Comparison of ENCODE assay signal across 26 cellular contexts in the genomic region with DNA sequence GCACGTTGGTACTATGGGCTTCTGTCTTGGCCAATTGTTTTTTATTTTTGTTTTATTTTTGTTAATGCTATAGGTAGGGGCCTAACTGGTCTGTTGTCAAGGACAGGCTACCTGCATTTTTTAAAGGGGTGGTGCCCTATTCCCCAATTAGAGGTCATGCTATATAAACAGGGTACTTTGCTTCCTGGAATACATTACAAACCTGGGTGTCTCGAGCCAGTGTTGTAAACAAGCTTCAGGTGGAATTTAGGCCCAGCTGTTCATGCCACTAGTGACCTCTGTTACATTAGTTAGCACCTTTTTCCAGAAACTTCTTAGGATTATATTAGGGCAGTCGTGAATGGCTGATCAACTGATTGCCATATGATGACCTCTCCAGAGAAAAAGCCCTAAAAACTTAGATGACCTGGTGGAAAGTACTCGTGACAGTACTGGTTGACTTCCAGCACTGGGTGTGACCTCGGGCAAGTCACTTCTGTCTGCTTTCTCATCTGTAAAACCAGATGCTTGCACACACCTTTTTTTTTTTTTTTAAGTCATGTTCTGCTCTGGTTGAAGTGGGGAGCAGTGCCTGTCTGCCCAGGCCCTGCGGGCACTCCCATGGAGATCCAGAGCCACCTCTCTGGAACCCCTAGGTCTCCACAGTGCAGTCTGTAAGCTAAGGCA. TPM values are rescaled to one million over a fixed set of nuclear protein-coding genes. Genes with fewer than 3 reads are reported as not detected.
DNase-seq lines count a peak whose midpoint lies in the region; ATAC-seq and TF ChIP-seq lines count a peak whose summit lies in the region.
"Had no signal": no experiment of that assay in that cellular context is flagged by ENCODE, and none has a peak within 500 bp of the region (broad histone marks: within the 10 kb centered on the region; RNA-seq: fewer than 3 reads in every experiment).

No MANE protein-coding gene starts in this region.

- peaks cover 14% of the 10 kb centered on the region for H3K27me3 Mint-ChIP-seq in H9 (ENCODE audit: low read depth)
- peaks cover 0 to 19% of the 10 kb centered on the region in 2 donors for H3K27me3 Mint-ChIP-seq in stimulated activated naive B cell treated with anti-CD40 and anti-IgM and Interleukin-4, amounts not matched to agents 10 μg/mL and 1 μg/mL and 100 μg/mL, for 72 hours

- H3K4me3 ChIP-seq in esophagus squamous epithelium (no peak overlapping the region), left lung (no peak overlapping the region)
- H3K4me3 ChIP-seq: BLaER1 treated with 17β-estradiol and CSF1 and Interleukin-3, amounts not matched to agents 10 nM and 100 nM; SJSA1; smooth muscle cell; vagina had no signal

- no peak overlapping the region for H3K9ac ChIP-seq in H9 (ENCODE audit: extremely low read depth, insufficient read length, low read length)
- H3K9ac ChIP-seq: BLaER1 treated with 17β-estradiol and CSF1 and Interleukin-3, amounts not matched to agents 10 nM and 100 nM had no signal

- H3K4ac ChIP-seq in H9 (ENCODE audit: low read depth, low read length), result no peak overlapping the region

- H2AK5ac ChIP-seq in H9 (ENCODE audit: insufficient read length, low read length), result no peak overlapping the region

- no peak overlapping the region for H2BK15ac ChIP-seq in H9 (ENCODE audit: low read depth, low read length)

- WGBS in H9 (ENCODE audit: extremely low coverage, insufficient read length, low lambda C conversion rate), result no CpG with 5 or more reads among the region's 6 CpGs
- WGBS in esophagus squamous epithelium, 2 donors, result 53% methylated on average over 6 of the region's 6 CpGs

- H3K79me2 ChIP-seq in H9 (ENCODE audit: insufficient read depth, low read length), result no peaks in the 10 kb centered on the region

- H2BK120ac ChIP-seq in H9 (ENCODE audit: low read depth, low read length, poor library complexity, severe bottlenecking), result no peak overlapping the region

- no peak overlapping the region for H4K5ac ChIP-seq in H9 (ENCODE audit: insufficient read length, low read depth, low read length)

- DNase-seq in H9, result peak; percentile 3
- DNase-seq in esophagus squamous epithelium (lab: John Stamatoyannopoulos, UW), result no peak
- DNase-seq in stimulated activated naive B cell treated with anti-CD40 and anti-IgM and Interleukin-4, amounts not matched to agents 10 μg/mL and 1 μg/mL and 100 μg/mL, for 72 hours, result no peak
- DNase-seq in left lung, result no peak
- DNase-seq in T-helper 9 cell, result no peak
- DNase-seq: activated CD4-positive, CD25-positive, alpha-beta regulatory T cell; activated naive CD4-positive, alpha-beta T cell; activated T-cell treated with anti-CD3 and anti-CD28 coated beads, Interleukin-2, amount 50 U/mL, for 48 hours; brain microvascular endothelial cell; COR-L47; H7; hippocampal formation; immature natural killer cell; mesendoderm; NCI-H226; NCI-H748 treated with DMSO at 0.1 percent for 48 hours; RPMI8226; stimulated activated naive CD8-positive, alpha-beta T cell treated with anti-CD3 and anti-CD28 coated beads, Interleukin-15, Interleukin-2, amounts not matched to agents 100 U/mL and 50 U/mL, for 24 hours had no signal

- no peak overlapping the region for H3K14ac ChIP-seq in H9 (ENCODE audit: insufficient read depth, low read length)

- H3K27me3 ChIP-seq in H9 (ENCODE audit: insufficient read depth, low read length) (no peaks in the 10 kb centered on the region), esophagus squamous epithelium (peaks cover 0 to 8% (median 0%) of the 10 kb centered on the region in 4 donors), left lung (no peaks in the 10 kb centered on the region)
- H3K27me3 ChIP-seq: BLaER1 treated with 17β-estradiol and CSF1 and Interleukin-3, amounts not matched to agents 10 nM and 100 nM; vagina had no signal

- H3K79me1 ChIP-seq in H9 (ENCODE audit: insufficient read depth, low read depth, low read length, poor library complexity, severe bottlenecking), result no peaks in the 10 kb centered on the region

- H3K27ac Mint-ChIP-seq in H9, result no peak overlapping the region
- no peak overlapping the region for H3K27ac Mint-ChIP-seq in stimulated activated naive B cell treated with anti-CD40 and anti-IgM and Interleukin-4, amounts not matched to agents 10 μg/mL and 1 μg/mL and 100 μg/mL, for 72 hours
- H3K27ac Mint-ChIP-seq: immature natural killer cell had no signal

- H3K36me3 Mint-ChIP-seq in H9 (ENCODE audit: insufficient read depth in 1 of 3, low read depth in 3 of 3), result no peaks in the 10 kb centered on the region
- no peaks in the 10 kb centered on the region for H3K36me3 Mint-ChIP-seq in stimulated activated naive B cell treated with anti-CD40 and anti-IgM and Interleukin-4, amounts not matched to agents 10 μg/mL and 1 μg/mL and 100 μg/mL, for 72 hours
- H3K36me3 Mint-ChIP-seq: immature natural killer cell had no signal

- intact Hi-C loops in esophagus squamous epithelium (cut with DNase I), result loop anchor here (10.0 kb wide), 1 partner anchor 51 kb away; no protein-coding TSS in a partner anchor
- intact Hi-C loops in left lung (cut with DNase I), result loop anchor here in 1 of 2 donors (10.0 kb wide), 1 partner anchor 61 kb away; no protein-coding TSS in a partner anchor

- ATAC-seq in stimulated activated naive B cell treated with anti-CD40 and anti-IgM and Interleukin-4, amounts not matched to agents 10 μg/mL and 1 μg/mL and 100 μg/mL, for 72 hours (replicated peaks), result peak; percentile 41 to 49
- ATAC-seq in GM18511 (IDR thresholded peaks at IDR 0.05; ENCODE audit: unreplicated experiment) (no peak), left lung (no peak), GM21737 (IDR thresholded peaks at IDR 0.05; ENCODE audit: unreplicated experiment) (no peak)
- ATAC-seq: left lobe of liver; stimulated activated naive CD8-positive, alpha-beta T cell treated with anti-CD3 and anti-CD28 coated beads, Interleukin-15, Interleukin-2, amounts not matched to agents 100 U/mL and 50 U/mL, for 24 hours had no signal

- no peaks in the 10 kb centered on the region for H4K20me1 ChIP-seq in H9 (ENCODE audit: control insufficient read depth, insufficient read depth, insufficient read length)
- H4K20me1 ChIP-seq: BLaER1 treated with 17β-estradiol and CSF1 and Interleukin-3, amounts not matched to agents 10 nM and 100 nM had no signal

- TF ChIP-seq CTCF in H9 (conservative IDR thresholded peaks at IDR 0.05), result no peak; the same call in 2 of the 3 replicates
- TF ChIP-seq CTCF in VCaP (conservative IDR thresholded peaks at IDR 0.05), result 0 out of 2 replicates have a peak, but pooled peaks have one; percentile 4
- no peak for TF ChIP-seq CTCF in esophagus squamous epithelium (IDR thresholded peaks at IDR 0.05)
- no peak for TF ChIP-seq CTCF in left lung (IDR thresholded peaks at IDR 0.05)

- H3K36me3 ChIP-seq in esophagus squamous epithelium (no peaks in the 10 kb centered on the region), left lung (no peaks in the 10 kb centered on the region)
- H3K36me3 ChIP-seq: BLaER1 treated with 17β-estradiol and CSF1 and Interleukin-3, amounts not matched to agents 10 nM and 100 nM; brain microvascular endothelial cell; SJSA1; vagina had no signal

- H3K23ac ChIP-seq in H9 (ENCODE audit: insufficient read length, low read depth, low read length), result no peak overlapping the region

- H3K4me1 Mint-ChIP-seq in H9, result peaks cover 5 to 13% of the 10 kb centered on the region in 2 experiments; a peak in 3 of 4 replicates
- peaks cover 25 to 36% of the 10 kb centered on the region in 2 donors for H3K4me1 Mint-ChIP-seq in stimulated activated naive B cell treated with anti-CD40 and anti-IgM and Interleukin-4, amounts not matched to agents 10 μg/mL and 1 μg/mL and 100 μg/mL, for 72 hours

- no peak overlapping the region for H3K18ac ChIP-seq in H9 (ENCODE audit: insufficient read length, low read depth, low read length)

- no peak overlapping the region for H3T11ph ChIP-seq in H9 (ENCODE audit: low read length)

- H3K4me3 Mint-ChIP-seq in H9, result no peak overlapping the region
- no peak overlapping the region for H3K4me3 Mint-ChIP-seq in stimulated activated naive B cell treated with anti-CD40 and anti-IgM and Interleukin-4, amounts not matched to agents 10 μg/mL and 1 μg/mL and 100 μg/mL, for 72 hours
- H3K4me3 Mint-ChIP-seq: immature natural killer cell had no signal

- H3K9me3 Mint-ChIP-seq in H9, result no peaks in the 10 kb centered on the region
- H3K9me3 Mint-ChIP-seq in stimulated activated naive B cell treated with anti-CD40 and anti-IgM and Interleukin-4, amounts not matched to agents 10 μg/mL and 1 μg/mL and 100 μg/mL, for 72 hours, result no peaks in the 10 kb centered on the region
- H3K9me3 Mint-ChIP-seq: immature natural killer cell had no signal

- H3K9me3 ChIP-seq in H9 (ENCODE audit: control insufficient read depth, low read depth, low read length) (no peaks in the 10 kb centered on the region), esophagus squamous epithelium (no peaks in the 10 kb centered on the region), left lung (no peaks in the 10 kb centered on the region)
- H3K9me3 ChIP-seq: BLaER1 treated with 17β-estradiol and CSF1 and Interleukin-3, amounts not matched to agents 10 nM and 100 nM; SJSA1; vagina had no signal

- no peak overlapping the region for H3K4me2 ChIP-seq in H9 (ENCODE audit: insufficient read depth, insufficient read length, low read length)
- H3K4me2 ChIP-seq: BLaER1 treated with 17β-estradiol and CSF1 and Interleukin-3, amounts not matched to agents 10 nM and 100 nM; smooth muscle cell had no signal

- H3K23me2 ChIP-seq in H9 (ENCODE audit: insufficient read length, low read depth, low read length, poor library complexity, severe bottlenecking), result no peaks in the 10 kb centered on the region

- H2BK12ac ChIP-seq in H9 (ENCODE audit: insufficient read length, low read depth, low read length), result no peak overlapping the region

- H2BK20ac ChIP-seq in H9 (ENCODE audit: low read depth, low read length, poor library complexity, severe bottlenecking), result no peak overlapping the region

- H4K8ac ChIP-seq in H9 (replicated peaks; ENCODE audit: insufficient read length, low read depth, low read length), result no peak overlapping the region

- H3K4me1 ChIP-seq in H9 (ENCODE audit: insufficient read depth, low read length) (no peaks in the 10 kb centered on the region), esophagus squamous epithelium (peaks cover 12 to 49% (median 23%) of the 10 kb centered on the region in 3 donors), left lung (peaks cover 0 to 20% of the 10 kb centered on the region in 2 donors)
- H3K4me1 ChIP-seq: SJSA1 had no signal

- H2AFZ ChIP-seq in H9 (ENCODE audit: low read length), result no peak overlapping the region

- H4K91ac ChIP-seq in H9 (ENCODE audit: insufficient read length, low read depth, low read length), result no peak overlapping the region

- H3K27ac ChIP-seq in H9 (ENCODE audit: insufficient read length, low read depth, low read length), result no peak overlapping the region
- H3K27ac ChIP-seq in VCaP, result no peak overlapping the region
- H3K27ac ChIP-seq in esophagus squamous epithelium, result peak overlapping the region in 3 of 4 donors; percentile 14 to 75 (median 57)
- no peak overlapping the region for H3K27ac ChIP-seq in left lung
- H3K27ac ChIP-seq: brain microvascular endothelial cell, SJSA1, vagina had no signal

- H3K56ac ChIP-seq in H9 (ENCODE audit: insufficient read length, low read depth, low read length), result no peak overlapping the region

- no peak for TF ChIP-seq POLR2A in esophagus squamous epithelium (IDR thresholded peaks at IDR 0.05)

- H2BK5ac ChIP-seq in H9 (ENCODE audit: insufficient read length, low read length), result no peak overlapping the region

RNA-seq across cellular contexts. Expression of a gene that starts 46.5 kb away (rescaled TPM):
- total RNA-seq in H9 (2021), result 28.7 and 31.2 TPM in 2 replicates
- 10 to 100 TPM; 13.2 to 27.7 (median 16.0) TPM for total RNA-seq in esophagus squamous epithelium
- 10 to 100 TPM; 51.5 to 69.9 TPM for total RNA-seq in left lung

Comparison
In these comparisons a context has a peak if more than half of its experiments do, and no peak if none do; other contexts are left out.
1. H3K27ac ChIP-seq: peak in esophagus squamous epithelium (3 of 4); none in H9 (single experiment), VCaP (single experiment) and left lung (0 of 2).
2. ATAC-seq: peak in stimulated activated naive B cell treated with anti-CD40 and anti-IgM and Interleukin-4, amounts not matched to agents 10 μg/mL and 1 μg/mL and 100 μg/mL, for 72 hours (2 of 2); none in GM18511 (single experiment), left lung (single experiment) and GM21737 (single experiment).